9 cellular contexts compared by ENCODE assay signal in genomic region chr2:96344011-96344410, GRCh38. TPM values are rescaled to one million over a fixed set of nuclear protein-coding genes. Genes with fewer than 3 reads are reported as not detected.
DNase-seq lines count a peak whose midpoint lies in the region; ATAC-seq and TF ChIP-seq lines count a peak whose summit lies in the region.
"Had no signal": no experiment of that assay in that cellular context is flagged by ENCODE, and none has a peak within 500 bp of the region (broad histone marks: within the 10 kb centered on the region; RNA-seq: fewer than 3 reads in every experiment).

No MANE protein-coding gene starts in this region.

- DNase-seq in GM10248 (ENCODE audit: extremely low spot score) (peak; percentile 67), MV-4-11 (lab: John Stamatoyannopoulos, UW) (peak; percentile 84), aorta (no peak), SW 1271 (lab: John Stamatoyannopoulos, UW) (no peak), NCI-H526 (lab: John Stamatoyannopoulos, UW) (no peak), NCI-H526 treated with DMSO at 0.1 percent for 48 hours (lab: John Stamatoyannopoulos, UW) (no peak)
- DNase-seq in effector memory CD8-positive, alpha-beta T cell = peak; percentile 53 to 66 (median 55)
- DNase-seq: heart right ventricle had no signal

- H3K4me3 ChIP-seq in aorta (ENCODE audit: low read length in 2 of 2) = no peak overlapping the region
- H3K4me3 ChIP-seq: heart right ventricle had no signal

- H3K27me3 ChIP-seq in aorta (ENCODE audit: control insufficient read depth in 1 of 2, insufficient read depth in 2 of 2, low read length in 1 of 2) = no peaks in the 10 kb centered on the region
- H3K27me3 ChIP-seq: heart right ventricle had no signal

- POLR2A ChIA-PET in GM10248 (lab: Yijun Ruan, JAX) = interaction anchor here (0.7 kb wide), 2 partner anchors 8 to 54 kb away, joined by 3 read pairs; partner anchors contain the start of gene NCAPH

- H3K4me1 Mint-ChIP-seq in effector memory CD8-positive, alpha-beta T cell (ENCODE audit: low read depth in 2 of 2) = peaks cover 46 to 63% of the 10 kb centered on the region in 2 donors

- 93 to 95% methylated on average over 5 of the region's 5 CpGs for WGBS in aorta, 2 donors

- peak overlapping the region; percentile 92 to 95 for H3K27ac Mint-ChIP-seq in effector memory CD8-positive, alpha-beta T cell

- H3K9me3 Mint-ChIP-seq in effector memory CD8-positive, alpha-beta T cell = no peaks in the 10 kb centered on the region

- CTCF ChIA-PET in GM10248 (lab: Yijun Ruan, JAX) = interaction anchor here (0.8 to 2.0 kb wide), 6 partner anchors 15 to 210 kb away, joined by 3 to 5 read pairs (median 4); partner anchors contain the start of gene ITPRIPL1

- H3K36me3 ChIP-seq in aorta (ENCODE audit: control insufficient read depth in 1 of 2, insufficient read depth in 2 of 2, low read length in 1 of 2) = no peaks in the 10 kb centered on the region

- peaks cover 10% of the 10 kb centered on the region for H3K36me3 Mint-ChIP-seq in effector memory CD8-positive, alpha-beta T cell (ENCODE audit: insufficient read depth)

- ATAC-seq in GM21515 (IDR thresholded peaks at IDR 0.05; ENCODE audit: unreplicated experiment) = peak; percentile 68
- peak; percentile 87 for ATAC-seq in effector memory CD8-positive, alpha-beta T cell (replicated peaks)
- ATAC-seq in aorta (ENCODE audit: low FRiP score) = no peak

- H3K27me3 Mint-ChIP-seq in effector memory CD8-positive, alpha-beta T cell = no peaks in the 10 kb centered on the region

- intact Hi-C loops in aorta (cut with DNase I) = no loop called here

- H3K27ac ChIP-seq in aorta (ENCODE audit: low read depth in 1 of 2, low read length in 2 of 2) = no peak overlapping the region

- H3K4me1 ChIP-seq in aorta (ENCODE audit: control insufficient read depth in 1 of 2, insufficient read depth in 2 of 2, low read length in 2 of 2) = no peaks in the 10 kb centered on the region

- no peaks in the 10 kb centered on the region for H3K9me3 ChIP-seq in aorta (ENCODE audit: control insufficient read depth, low read length)
- H3K9me3 ChIP-seq: heart right ventricle had no signal

- no peak for TF ChIP-seq CTCF in GM10248 (IDR thresholded peaks at IDR 0.05; ENCODE audit: control extremely low read depth, extremely low read depth, low read depth, missing control alignments)

- peak overlapping the region; percentile 65 to 70 for H3K4me3 Mint-ChIP-seq in effector memory CD8-positive, alpha-beta T cell

RNA-seq across cellular contexts. Expression of gene NCAPH, which starts 8.4 kb away (rescaled TPM):
- total RNA-seq in aorta = 1 to 10 TPM; 1.0 to 1.4 TPM
- under 1 TPM in 1 of 2 donors, not detected in 1; 0.10 TPM for polyA plus RNA-seq in aorta

RNA-seq across cellular contexts. Expression of gene ITPRIPL1, which starts 18.9 kb away (rescaled TPM):
- 1 to 10 TPM; 1.9 to 3.6 TPM for total RNA-seq in aorta
- polyA plus RNA-seq in aorta = 1 to 10 TPM in 1 of 2 donors, not detected in 1; 1.2 TPM

RNA-seq across cellular contexts. Expression of gene SNRNP200, which starts 38.7 kb away (rescaled TPM):
- 10 to 100 TPM; 85.0 to 99.7 TPM for total RNA-seq in aorta
- 10 to 100 TPM; 18.9 to 80.1 TPM for polyA plus RNA-seq in aorta

Comparison
In these comparisons a context has a peak if more than half of its experiments do, and no peak if none do; other contexts are left out.
1. DNase-seq: peak in GM10248 (single experiment), MV-4-11 (single experiment) and effector memory CD8-positive, alpha-beta T cell (3 of 3); none in aorta (0 of 2), SW 1271 (0 of 2), NCI-H526 (0 of 2) and NCI-H526 treated with DMSO at 0.1 percent for 48 hours (single experiment).